Comparison of ENCODE assay signal across 1 cellular context in genomic region chr1:169495050-169495740, GRCh38.
TF ChIP-seq lines count a peak whose summit lies in the region.

No MANE protein-coding gene starts in this region.

TF ChIP-seq in HepG2, 621 proteins besides CTCF, POLR2A, EP300 and RAD21:
- TF ChIP-seq THAP7 (CRISPR knock-in tag; IDR thresholded peaks at IDR 0.05), result no peak
- no peak for TF ChIP-seq KDM4B (CRISPR knock-in tag; IDR thresholded peaks at IDR 0.05)
- no peak for TF ChIP-seq ZFYVE20 (CRISPR knock-in tag; IDR thresholded peaks at IDR 0.05; ENCODE audit: borderline replicate concordance, low read depth)
- no peak for TF ChIP-seq AKAP8 (CRISPR knock-in tag; IDR thresholded peaks at IDR 0.05)
- TF ChIP-seq ZNF768 (CRISPR knock-in tag; IDR thresholded peaks at IDR 0.05), result no peak
- TF ChIP-seq E2F1 (CRISPR knock-in tag; IDR thresholded peaks at IDR 0.05), result no peak
- TF ChIP-seq ZNF3 (CRISPR knock-in tag; IDR thresholded peaks at IDR 0.05), result no peak
- no peak for TF ChIP-seq HNF1A (IDR thresholded peaks at IDR 0.05; ENCODE audit: low read depth)
- TF ChIP-seq HNF1A (CRISPR knock-in tag; IDR thresholded peaks at IDR 0.05; ENCODE audit: borderline replicate concordance), result no peak
- TF ChIP-seq RXRB (CRISPR knock-in tag; IDR thresholded peaks at IDR 0.05; ENCODE audit: borderline replicate concordance), result no peak
- TF ChIP-seq, protein P1, sequence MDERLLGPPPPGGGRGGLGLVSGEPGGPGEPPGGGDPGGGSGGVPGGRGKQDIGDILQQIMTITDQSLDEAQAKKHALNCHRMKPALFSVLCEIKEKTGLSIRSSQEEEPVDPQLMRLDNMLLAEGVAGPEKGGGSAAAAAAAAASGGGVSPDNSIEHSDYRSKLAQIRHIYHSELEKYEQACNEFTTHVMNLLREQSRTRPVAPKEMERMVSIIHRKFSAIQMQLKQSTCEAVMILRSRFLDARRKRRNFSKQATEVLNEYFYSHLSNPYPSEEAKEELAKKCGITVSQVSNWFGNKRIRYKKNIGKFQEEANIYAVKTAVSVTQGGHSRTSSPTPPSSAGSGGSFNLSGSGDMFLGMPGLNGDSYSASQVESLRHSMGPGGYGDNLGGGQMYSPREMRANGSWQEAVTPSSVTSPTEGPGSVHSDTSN (CRISPR knock-in tag; IDR thresholded peaks at IDR 0.05), result no peak
- TF ChIP-seq KLF11 (CRISPR knock-in tag; IDR thresholded peaks at IDR 0.05), result no peak
- no peak for TF ChIP-seq ZNF761 (CRISPR knock-in tag; conservative IDR thresholded peaks at IDR 0.05)
- TF ChIP-seq ZNF552 (CRISPR knock-in tag; IDR thresholded peaks at IDR 0.05; ENCODE audit: borderline replicate concordance), result no peak
- no peak for TF ChIP-seq FOXP1 (IDR thresholded peaks at IDR 0.05)
- no peak for TF ChIP-seq FOXP1 (CRISPR knock-in tag; IDR thresholded peaks at IDR 0.05)
- no peak for TF ChIP-seq AGO1 (IDR thresholded peaks at IDR 0.05; ENCODE audit: low read depth, low read length, poor library complexity, severe bottlenecking)
- no peak for TF ChIP-seq ZNF605 (CRISPR knock-in tag; IDR thresholded peaks at IDR 0.05)
- TF ChIP-seq KDM3A (CRISPR knock-in tag; IDR thresholded peaks at IDR 0.05; ENCODE audit: low read depth), result no peak
- no peak for TF ChIP-seq NFATC3 (CRISPR knock-in tag; IDR thresholded peaks at IDR 0.05)
TF ChIP-seq in HepG2: peak in this region for 0.
